ENCODE assay signal across 1 cellular context in the genomic region with DNA sequence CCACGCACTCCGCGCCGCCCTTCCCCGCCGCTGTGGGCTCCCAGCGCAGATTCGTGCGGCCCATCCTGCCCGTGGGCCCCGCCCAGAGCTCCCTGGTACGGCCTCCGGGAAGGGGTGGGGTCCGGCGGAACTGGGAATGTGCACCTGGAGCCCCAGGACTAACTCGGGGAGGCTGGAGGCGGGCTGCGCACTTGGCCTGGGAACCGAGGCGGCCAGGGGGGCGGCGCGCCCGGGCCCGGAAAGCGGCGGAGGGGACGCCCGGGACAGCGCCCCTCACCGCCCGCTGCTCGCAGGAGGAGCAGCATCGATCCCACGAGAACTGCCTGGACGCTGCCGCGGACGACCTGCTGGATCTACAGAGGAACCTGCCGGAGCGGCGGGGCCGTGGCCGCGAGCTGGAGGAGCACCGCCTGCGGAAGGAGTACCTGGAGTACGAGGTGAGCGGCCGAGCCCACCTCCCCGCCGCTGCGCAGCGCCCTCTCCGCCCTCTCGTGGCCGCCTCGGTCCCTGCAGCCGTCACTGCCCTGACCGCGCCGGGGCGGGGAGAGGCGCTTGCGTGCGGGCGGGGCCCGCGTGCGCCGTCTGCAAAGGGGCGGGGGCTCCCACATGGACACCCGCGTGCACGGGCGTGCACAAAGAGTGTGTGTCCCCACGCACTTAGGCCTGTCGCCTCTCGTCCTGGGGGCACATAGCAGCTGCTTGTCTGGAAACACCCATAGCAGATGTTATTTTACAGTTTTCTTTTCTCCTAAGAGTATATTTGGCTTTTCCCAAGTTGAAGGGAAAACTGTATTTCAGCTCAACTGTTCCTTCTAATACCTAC.
TF ChIP-seq lines count a peak whose summit lies in the region.

No MANE protein-coding gene starts in this region.

TF ChIP-seq in WTC11, 78 proteins besides CTCF, POLR2A, EP300 and RAD21 (continued from another document):
- TF ChIP-seq, protein P1, sequence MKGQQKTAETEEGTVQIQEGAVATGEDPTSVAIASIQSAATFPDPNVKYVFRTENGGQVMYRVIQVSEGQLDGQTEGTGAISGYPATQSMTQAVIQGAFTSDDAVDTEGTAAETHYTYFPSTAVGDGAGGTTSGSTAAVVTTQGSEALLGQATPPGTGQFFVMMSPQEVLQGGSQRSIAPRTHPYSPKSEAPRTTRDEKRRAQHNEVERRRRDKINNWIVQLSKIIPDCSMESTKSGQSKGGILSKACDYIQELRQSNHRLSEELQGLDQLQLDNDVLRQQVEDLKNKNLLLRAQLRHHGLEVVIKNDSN (CRISPR knock-in tag; IDR thresholded peaks at IDR 0.05): 0 out of 2 replicates have a peak, but pooled peaks have one; percentile 49
- TF ChIP-seq, protein P2, sequence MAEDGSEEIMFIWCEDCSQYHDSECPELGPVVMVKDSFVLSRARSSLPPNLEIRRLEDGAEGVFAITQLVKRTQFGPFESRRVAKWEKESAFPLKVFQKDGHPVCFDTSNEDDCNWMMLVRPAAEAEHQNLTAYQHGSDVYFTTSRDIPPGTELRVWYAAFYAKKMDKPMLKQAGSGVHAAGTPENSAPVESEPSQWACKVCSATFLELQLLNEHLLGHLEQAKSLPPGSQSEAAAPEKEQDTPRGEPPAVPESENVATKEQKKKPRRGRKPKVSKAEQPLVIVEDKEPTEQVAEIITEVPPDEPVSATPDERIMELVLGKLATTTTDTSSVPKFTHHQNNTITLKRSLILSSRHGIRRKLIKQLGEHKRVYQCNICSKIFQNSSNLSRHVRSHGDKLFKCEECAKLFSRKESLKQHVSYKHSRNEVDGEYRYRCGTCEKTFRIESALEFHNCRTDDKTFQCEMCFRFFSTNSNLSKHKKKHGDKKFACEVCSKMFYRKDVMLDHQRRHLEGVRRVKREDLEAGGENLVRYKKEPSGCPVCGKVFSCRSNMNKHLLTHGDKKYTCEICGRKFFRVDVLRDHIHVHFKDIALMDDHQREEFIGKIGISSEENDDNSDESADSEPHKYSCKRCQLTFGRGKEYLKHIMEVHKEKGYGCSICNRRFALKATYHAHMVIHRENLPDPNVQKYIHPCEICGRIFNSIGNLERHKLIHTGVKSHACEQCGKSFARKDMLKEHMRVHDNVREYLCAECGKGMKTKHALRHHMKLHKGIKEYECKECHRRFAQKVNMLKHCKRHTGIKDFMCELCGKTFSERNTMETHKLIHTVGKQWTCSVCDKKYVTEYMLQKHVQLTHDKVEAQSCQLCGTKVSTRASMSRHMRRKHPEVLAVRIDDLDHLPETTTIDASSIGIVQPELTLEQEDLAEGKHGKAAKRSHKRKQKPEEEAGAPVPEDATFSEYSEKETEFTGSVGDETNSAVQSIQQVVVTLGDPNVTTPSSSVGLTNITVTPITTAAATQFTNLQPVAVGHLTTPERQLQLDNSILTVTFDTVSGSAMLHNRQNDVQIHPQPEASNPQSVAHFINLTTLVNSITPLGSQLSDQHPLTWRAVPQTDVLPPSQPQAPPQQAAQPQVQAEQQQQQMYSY (CRISPR knock-in tag; IDR thresholded peaks at IDR 0.05): no peak
- TF ChIP-seq OVOL2 (CRISPR knock-in tag; IDR thresholded peaks at IDR 0.05; ENCODE audit: borderline replicate concordance): no peak
- TF ChIP-seq FOXK1 (CRISPR knock-in tag; IDR thresholded peaks at IDR 0.05): peak; percentile 57; the same call in 1 of the 2 replicates
- TF ChIP-seq, protein P3, sequence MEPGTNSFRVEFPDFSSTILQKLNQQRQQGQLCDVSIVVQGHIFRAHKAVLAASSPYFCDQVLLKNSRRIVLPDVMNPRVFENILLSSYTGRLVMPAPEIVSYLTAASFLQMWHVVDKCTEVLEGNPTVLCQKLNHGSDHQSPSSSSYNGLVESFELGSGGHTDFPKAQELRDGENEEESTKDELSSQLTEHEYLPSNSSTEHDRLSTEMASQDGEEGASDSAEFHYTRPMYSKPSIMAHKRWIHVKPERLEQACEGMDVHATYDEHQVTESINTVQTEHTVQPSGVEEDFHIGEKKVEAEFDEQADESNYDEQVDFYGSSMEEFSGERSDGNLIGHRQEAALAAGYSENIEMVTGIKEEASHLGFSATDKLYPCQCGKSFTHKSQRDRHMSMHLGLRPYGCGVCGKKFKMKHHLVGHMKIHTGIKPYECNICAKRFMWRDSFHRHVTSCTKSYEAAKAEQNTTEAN (CRISPR knock-in tag; IDR thresholded peaks at IDR 0.05): peak; percentile 83
- peak; percentile 63; the same call in 1 of the 2 replicates for TF ChIP-seq TP53 (CRISPR knock-in tag; IDR thresholded peaks at IDR 0.05)
- TF ChIP-seq, protein P4, sequence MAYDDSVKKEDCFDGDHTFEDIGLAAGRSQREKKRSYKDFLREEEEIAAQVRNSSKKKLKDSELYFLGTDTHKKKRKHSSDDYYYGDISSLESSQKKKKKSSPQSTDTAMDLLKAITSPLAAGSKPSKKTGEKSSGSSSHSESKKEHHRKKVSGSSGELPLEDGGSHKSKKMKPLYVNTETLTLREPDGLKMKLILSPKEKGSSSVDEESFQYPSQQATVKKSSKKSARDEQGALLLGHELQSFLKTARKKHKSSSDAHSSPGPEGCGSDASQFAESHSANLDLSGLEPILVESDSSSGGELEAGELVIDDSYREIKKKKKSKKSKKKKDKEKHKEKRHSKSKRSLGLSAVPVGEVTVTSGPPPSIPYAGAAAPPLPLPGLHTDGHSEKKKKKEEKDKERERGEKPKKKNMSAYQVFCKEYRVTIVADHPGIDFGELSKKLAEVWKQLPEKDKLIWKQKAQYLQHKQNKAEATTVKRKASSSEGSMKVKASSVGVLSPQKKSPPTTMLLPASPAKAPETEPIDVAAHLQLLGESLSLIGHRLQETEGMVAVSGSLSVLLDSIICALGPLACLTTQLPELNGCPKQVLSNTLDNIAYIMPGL (CRISPR knock-in tag; IDR thresholded peaks at IDR 0.05): peak; percentile 97
- TF ChIP-seq, protein P5, sequence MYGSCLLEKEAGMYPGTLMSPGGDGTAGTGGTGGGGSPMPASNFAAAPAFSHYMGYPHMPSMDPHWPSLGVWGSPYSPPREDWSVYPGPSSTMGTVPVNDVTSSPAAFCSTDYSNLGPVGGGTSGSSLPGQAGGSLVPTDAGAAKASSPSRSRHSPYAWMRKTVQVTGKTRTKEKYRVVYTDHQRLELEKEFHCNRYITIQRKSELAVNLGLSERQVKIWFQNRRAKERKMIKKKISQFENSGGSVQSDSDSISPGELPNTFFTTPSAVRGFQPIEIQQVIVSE (CRISPR knock-in tag; IDR thresholded peaks at IDR 0.05; ENCODE audit: borderline replicate concordance): no peak
- TF ChIP-seq PRRX2 (CRISPR knock-in tag; IDR thresholded peaks at IDR 0.05): no peak
